Comparison of ENCODE assay signal across 1 cellular context in the genomic region with DNA sequence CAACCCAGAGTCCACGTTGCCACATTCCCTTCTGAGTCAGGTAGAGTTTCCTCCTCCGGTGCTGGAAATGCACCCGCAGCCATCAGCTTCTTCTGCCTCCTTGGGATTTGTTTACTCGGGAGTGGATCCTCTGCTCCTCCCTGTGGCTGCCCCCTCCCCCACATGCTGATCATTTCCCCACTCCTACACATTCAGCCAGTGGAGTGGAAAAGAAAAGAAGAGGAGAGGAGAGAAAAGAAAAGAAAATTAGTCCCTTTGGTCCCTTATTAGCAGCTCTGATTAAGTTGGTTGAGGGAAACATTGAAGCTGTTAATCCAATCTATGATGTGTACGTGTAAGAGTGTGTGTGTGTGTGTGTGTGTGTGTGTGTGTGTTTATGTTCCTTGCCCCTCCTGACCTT.
TF ChIP-seq lines count a peak whose summit lies in the region.

No MANE protein-coding gene starts in this region.

TF ChIP-seq in HEK293, 187 proteins besides CTCF, POLR2A, EP300 and RAD21 (continued from another document):
- TF ChIP-seq ZNF704 (tag by site-specific recombination; IDR thresholded peaks at IDR 0.05) (no peak), ZFHX2 (tag by site-specific recombination; conservative IDR thresholded peaks at IDR 0.05) (peak; percentile 68), EGR2 (tag by site-specific recombination; IDR thresholded peaks at IDR 0.05; ENCODE audit: low read depth) (peak; percentile 87), ZNF146 (tag by site-specific recombination; IDR thresholded peaks at IDR 0.05) (no peak)
